ENCODE assay signal across 16 cellular contexts in the genomic region with DNA sequence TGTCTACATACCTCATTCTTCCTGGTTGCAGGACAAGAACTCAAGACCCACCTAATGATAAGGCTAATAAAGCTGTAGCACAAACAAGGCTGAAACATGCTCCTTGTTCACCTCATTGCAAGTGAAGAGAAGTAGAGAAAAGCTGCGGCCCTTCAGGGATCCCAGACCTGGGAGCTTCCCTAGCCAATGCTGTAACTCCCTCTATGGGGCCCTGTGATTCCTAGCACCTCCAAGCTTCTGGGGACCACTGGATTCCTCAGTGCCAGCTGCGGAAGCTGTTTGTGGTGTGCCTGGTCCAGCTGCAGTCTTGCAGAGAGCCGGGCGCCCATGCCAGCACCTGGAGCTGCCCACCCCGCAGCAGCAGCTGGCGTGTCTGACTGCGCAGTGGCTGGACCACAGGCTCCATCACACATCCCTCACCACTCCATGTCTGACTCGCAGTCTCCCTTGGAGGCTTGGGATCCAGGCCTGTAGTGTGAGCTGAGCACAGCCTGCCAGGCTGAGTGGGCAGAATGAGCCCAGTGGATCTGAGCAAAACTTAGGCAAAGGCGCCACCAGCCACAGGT.
DNase-seq lines count a peak whose midpoint lies in the region; ATAC-seq and TF ChIP-seq lines count a peak whose summit lies in the region.
"Had no signal": no experiment of that assay in that cellular context is flagged by ENCODE, and none has a peak within 500 bp of the region (broad histone marks: within the 10 kb centered on the region; RNA-seq: fewer than 3 reads in every experiment).

No MANE protein-coding gene starts in this region.

- H3K4me3 Mint-ChIP-seq in stimulated activated naive CD8-positive, alpha-beta T cell treated with anti-CD3 and anti-CD28 coated beads, Interleukin-15, amount 100 ng/mL, for 72 hours = no peak overlapping the region
- H3K4me3 Mint-ChIP-seq in endodermal cell (no peak overlapping the region), neural progenitor cell (no peak overlapping the region)
- H3K4me3 Mint-ChIP-seq in activated CD4-positive, alpha-beta T cell treated with anti-CD3 and anti-CD28 coated beads, Interleukin-2, amount 10 ng/mL, durations not matched to agents 24 days and 14 days = no peak overlapping the region
- H3K4me3 Mint-ChIP-seq: CD8-positive, alpha-beta T cell; GM23338 had no signal

- no peaks in the 10 kb centered on the region for H3K4me1 Mint-ChIP-seq in stimulated activated naive CD8-positive, alpha-beta T cell treated with anti-CD3 and anti-CD28 coated beads, Interleukin-15, amount 100 ng/mL, for 72 hours
- H3K4me1 Mint-ChIP-seq in endodermal cell (no peaks in the 10 kb centered on the region), neural progenitor cell (peaks cover 2% of the 10 kb centered on the region)
- no peaks in the 10 kb centered on the region for H3K4me1 Mint-ChIP-seq in activated CD4-positive, alpha-beta T cell treated with anti-CD3 and anti-CD28 coated beads, Interleukin-2, amount 10 ng/mL, durations not matched to agents 24 days and 14 days
- H3K4me1 Mint-ChIP-seq: GM23338 had no signal

- no peaks in the 10 kb centered on the region for H3F3A ChIP-seq in neural progenitor cell (ENCODE audit: low read depth)

- H3K9ac ChIP-seq in endodermal cell (ENCODE audit: extremely low read depth, low read length, poor library complexity, severe bottlenecking) = no peak overlapping the region
- no peak overlapping the region for H3K9ac ChIP-seq in neural progenitor cell
- no peak overlapping the region for H3K9ac ChIP-seq in colonic mucosa (ENCODE audit: low read depth in 2 of 2, low read length in 2 of 2)

- no peaks in the 10 kb centered on the region for H3K9me3 ChIP-seq in endodermal cell (ENCODE audit: control insufficient read depth, low read length)
- H3K9me3 ChIP-seq in neural progenitor cell (ENCODE audit: low read depth) = peaks cover 3% of the 10 kb centered on the region
- H3K9me3 ChIP-seq in colonic mucosa = no peaks in the 10 kb centered on the region
- H3K9me3 ChIP-seq: BE2C had no signal

- H3K4me1 ChIP-seq in endodermal cell (ENCODE audit: control insufficient read depth, insufficient read depth, low read length) = no peaks in the 10 kb centered on the region
- H3K4me1 ChIP-seq in neural progenitor cell = no peaks in the 10 kb centered on the region
- no peaks in the 10 kb centered on the region for H3K4me1 ChIP-seq in colonic mucosa
- H3K4me1 ChIP-seq: BE2C had no signal

- peak overlapping the region; percentile 26 for H2AFZ ChIP-seq in neural progenitor cell (replicated peaks)
- H2AFZ ChIP-seq: GM23338 had no signal

- 95 to 100% methylated on average over 2 to 9 of the region's 9 CpGs for WGBS in endodermal cell (ENCODE audit: insufficient coverage in 1 of 2, insufficient read length in 1 of 2), 2 experiments

- ATAC-seq in stimulated activated naive CD8-positive, alpha-beta T cell treated with anti-CD3 and anti-CD28 coated beads, Interleukin-15, amount 100 ng/mL, for 72 hours = peak; percentile 20
- no peak for ATAC-seq in stimulated activated naive CD8-positive, alpha-beta T cell treated with anti-CD3 and anti-CD28 coated beads, Interleukin-15, Interleukin-2, amounts not matched to agents 100 U/mL and 50 U/mL, for 24 hours
- ATAC-seq: CD8-positive, alpha-beta T cell; GM23338 had no signal

- H3K79me2 ChIP-seq in neural progenitor cell (ENCODE audit: low read depth) = no peaks in the 10 kb centered on the region

- no peak for TF ChIP-seq CTCF in endodermal cell (conservative IDR thresholded peaks at IDR 0.05)
- TF ChIP-seq CTCF in neural progenitor cell (IDR thresholded peaks at IDR 0.05) = no peak
- no peak for TF ChIP-seq CTCF in colonic mucosa (IDR thresholded peaks at IDR 0.05)

- H3K36me3 Mint-ChIP-seq in endodermal cell (ENCODE audit: low read depth) (no peaks in the 10 kb centered on the region), neural progenitor cell (no peaks in the 10 kb centered on the region)
- no peaks in the 10 kb centered on the region for H3K36me3 Mint-ChIP-seq in activated CD4-positive, alpha-beta T cell treated with anti-CD3 and anti-CD28 coated beads, Interleukin-2, amount 10 ng/mL, durations not matched to agents 24 days and 14 days (ENCODE audit: low read depth)
- H3K36me3 Mint-ChIP-seq: CD8-positive, alpha-beta T cell had no signal

- DNase-seq in stimulated activated naive CD8-positive, alpha-beta T cell treated with anti-CD3 and anti-CD28 coated beads, Interleukin-15, amount 100 ng/mL, for 72 hours = no peak
- no peak for DNase-seq in stimulated activated naive CD8-positive, alpha-beta T cell treated with anti-CD3 and anti-CD28 coated beads, Interleukin-15, Interleukin-2, amounts not matched to agents 100 U/mL and 50 U/mL, for 24 hours
- DNase-seq in endodermal cell = peak; percentile 38
- DNase-seq in neural progenitor cell (ENCODE audit: low spot score) = no peak
- DNase-seq in SW480 (ENCODE audit: low spot score) = no peak
- no peak for DNase-seq in colonic mucosa
- no peak for DNase-seq in activated CD4-positive, alpha-beta T cell treated with anti-CD3 and anti-CD28 coated beads, Interleukin-2, amount 10 ng/mL, durations not matched to agents 24 days and 14 days
- DNase-seq: BE2C; CD8-positive, alpha-beta T cell; COR-L47; DND-41; GDM1; H7 had no signal

- H3K27me3 Mint-ChIP-seq in stimulated activated naive CD8-positive, alpha-beta T cell treated with anti-CD3 and anti-CD28 coated beads, Interleukin-15, amount 100 ng/mL, for 72 hours = peaks cover 6% of the 10 kb centered on the region
- H3K27me3 Mint-ChIP-seq in endodermal cell (ENCODE audit: insufficient read depth) (no peaks in the 10 kb centered on the region), neural progenitor cell (ENCODE audit: insufficient read depth, low read depth) (peaks cover 2% of the 10 kb centered on the region)
- no peaks in the 10 kb centered on the region for H3K27me3 Mint-ChIP-seq in activated CD4-positive, alpha-beta T cell treated with anti-CD3 and anti-CD28 coated beads, Interleukin-2, amount 10 ng/mL, durations not matched to agents 24 days and 14 days

- H3K4me2 ChIP-seq in neural progenitor cell = no peak overlapping the region
- H3K4me2 ChIP-seq: GM23338 had no signal

- H3K36me3 ChIP-seq in endodermal cell (ENCODE audit: control insufficient read depth, insufficient read depth, low read length) (no peaks in the 10 kb centered on the region), neural progenitor cell (no peaks in the 10 kb centered on the region), colonic mucosa (no peaks in the 10 kb centered on the region)
- H3K36me3 ChIP-seq: BE2C had no signal

- no peak overlapping the region for H3K4me3 ChIP-seq in endodermal cell (ENCODE audit: low read length)
- no peak overlapping the region for H3K4me3 ChIP-seq in neural progenitor cell
- no peak overlapping the region for H3K4me3 ChIP-seq in colonic mucosa
- H3K4me3 ChIP-seq: GM23338 had no signal

- no peak overlapping the region for H3K27ac Mint-ChIP-seq in stimulated activated naive CD8-positive, alpha-beta T cell treated with anti-CD3 and anti-CD28 coated beads, Interleukin-15, amount 100 ng/mL, for 72 hours
- H3K27ac Mint-ChIP-seq in endodermal cell = no peak overlapping the region
- no peak overlapping the region for H3K27ac Mint-ChIP-seq in neural progenitor cell
- H3K27ac Mint-ChIP-seq in activated CD4-positive, alpha-beta T cell treated with anti-CD3 and anti-CD28 coated beads, Interleukin-2, amount 10 ng/mL, durations not matched to agents 24 days and 14 days = no peak overlapping the region
- H3K27ac Mint-ChIP-seq: CD8-positive, alpha-beta T cell; GM23338 had no signal

- H3K27me3 ChIP-seq in endodermal cell (ENCODE audit: control insufficient read depth, insufficient read depth, low read length, poor library complexity, severe bottlenecking) = no peaks in the 10 kb centered on the region
- H3K27me3 ChIP-seq in neural progenitor cell = no peaks in the 10 kb centered on the region
- H3K27me3 ChIP-seq in colonic mucosa = no peaks in the 10 kb centered on the region
- H3K27me3 ChIP-seq: BE2C had no signal

- intact Hi-C loops in colonic mucosa (cut with DNase I) = no loop called here
- intact Hi-C loops in activated CD4-positive, alpha-beta T cell treated with anti-CD3 and anti-CD28 coated beads, Interleukin-2, amount 10 ng/mL, durations not matched to agents 24 days and 14 days (cut with micrococcal nuclease) = no loop called here

- H3K27ac ChIP-seq in endodermal cell (ENCODE audit: low read depth, low read length) (no peak overlapping the region), neural progenitor cell (no peak overlapping the region), colonic mucosa (no peak overlapping the region)
- H3K27ac ChIP-seq: C4-2B, HL-60 had no signal

- no peaks in the 10 kb centered on the region for H3K9me3 Mint-ChIP-seq in stimulated activated naive CD8-positive, alpha-beta T cell treated with anti-CD3 and anti-CD28 coated beads, Interleukin-15, amount 100 ng/mL, for 72 hours
- H3K9me3 Mint-ChIP-seq in endodermal cell (peaks cover 5% of the 10 kb centered on the region), neural progenitor cell (no peaks in the 10 kb centered on the region)
- no peaks in the 10 kb centered on the region for H3K9me3 Mint-ChIP-seq in activated CD4-positive, alpha-beta T cell treated with anti-CD3 and anti-CD28 coated beads, Interleukin-2, amount 10 ng/mL, durations not matched to agents 24 days and 14 days
- H3K9me3 Mint-ChIP-seq: CD8-positive, alpha-beta T cell had no signal

- no peaks in the 10 kb centered on the region for H4K20me1 ChIP-seq in neural progenitor cell (ENCODE audit: low read depth)
